1 cellular context compared by ENCODE assay signal in the genomic region with DNA sequence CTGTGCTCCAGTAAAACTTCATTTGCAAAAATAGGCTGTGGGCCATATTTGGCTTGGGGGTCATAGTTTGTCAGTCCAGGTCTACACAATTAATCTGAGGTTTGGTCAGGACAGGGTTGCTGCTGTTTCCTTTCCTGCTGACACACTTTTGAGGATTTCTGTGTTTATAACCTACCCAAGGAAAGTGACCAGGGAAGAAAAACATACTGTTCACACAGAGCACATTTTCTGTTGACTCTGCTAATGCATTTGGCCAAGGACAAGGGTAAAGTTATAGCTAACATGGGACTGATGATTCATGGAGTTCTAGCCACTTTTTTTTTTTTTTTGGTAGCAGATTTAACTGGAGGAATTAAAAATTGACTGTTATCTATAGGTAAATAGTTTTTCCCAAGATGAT.
TF ChIP-seq lines count a peak whose summit lies in the region.

No MANE protein-coding gene starts in this region.

TF ChIP-seq in HepG2, 621 proteins besides CTCF, POLR2A, EP300 and RAD21:
- TF ChIP-seq NFKBIZ (CRISPR knock-in tag; IDR thresholded peaks at IDR 0.05) = no peak
- TF ChIP-seq, protein P1, sequence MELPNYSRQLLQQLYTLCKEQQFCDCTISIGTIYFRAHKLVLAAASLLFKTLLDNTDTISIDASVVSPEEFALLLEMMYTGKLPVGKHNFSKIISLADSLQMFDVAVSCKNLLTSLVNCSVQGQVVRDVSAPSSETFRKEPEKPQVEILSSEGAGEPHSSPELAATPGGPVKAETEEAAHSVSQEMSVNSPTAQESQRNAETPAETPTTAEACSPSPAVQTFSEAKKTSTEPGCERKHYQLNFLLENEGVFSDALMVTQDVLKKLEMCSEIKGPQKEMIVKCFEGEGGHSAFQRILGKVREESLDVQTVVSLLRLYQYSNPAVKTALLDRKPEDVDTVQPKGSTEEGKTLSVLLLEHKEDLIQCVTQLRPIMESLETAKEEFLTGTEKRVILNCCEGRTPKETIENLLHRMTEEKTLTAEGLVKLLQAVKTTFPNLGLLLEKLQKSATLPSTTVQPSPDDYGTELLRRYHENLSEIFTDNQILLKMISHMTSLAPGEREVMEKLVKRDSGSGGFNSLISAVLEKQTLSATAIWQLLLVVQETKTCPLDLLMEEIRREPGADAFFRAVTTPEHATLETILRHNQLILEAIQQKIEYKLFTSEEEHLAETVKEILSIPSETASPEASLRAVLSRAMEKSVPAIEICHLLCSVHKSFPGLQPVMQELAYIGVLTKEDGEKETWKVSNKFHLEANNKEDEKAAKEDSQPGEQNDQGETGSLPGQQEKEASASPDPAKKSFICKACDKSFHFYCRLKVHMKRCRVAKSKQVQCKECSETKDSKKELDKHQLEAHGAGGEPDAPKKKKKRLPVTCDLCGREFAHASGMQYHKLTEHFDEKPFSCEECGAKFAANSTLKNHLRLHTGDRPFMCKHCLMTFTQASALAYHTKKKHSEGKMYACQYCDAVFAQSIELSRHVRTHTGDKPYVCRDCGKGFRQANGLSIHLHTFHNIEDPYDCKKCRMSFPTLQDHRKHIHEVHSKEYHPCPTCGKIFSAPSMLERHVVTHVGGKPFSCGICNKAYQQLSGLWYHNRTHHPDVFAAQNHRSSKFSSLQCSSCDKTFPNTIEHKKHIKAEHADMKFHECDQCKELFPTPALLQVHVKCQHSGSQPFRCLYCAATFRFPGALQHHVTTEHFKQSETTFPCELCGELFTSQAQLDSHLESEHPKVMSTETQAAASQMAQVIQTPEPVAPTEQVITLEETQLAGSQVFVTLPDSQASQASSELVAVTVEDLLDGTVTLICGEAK (IDR thresholded peaks at IDR 0.05) = no peak
- TF ChIP-seq, protein P1 (CRISPR knock-in tag; IDR thresholded peaks at IDR 0.05) = no peak
- no peak for TF ChIP-seq KDM2A (CRISPR knock-in tag; IDR thresholded peaks at IDR 0.05; ENCODE audit: borderline replicate concordance, low read depth)
- TF ChIP-seq U2AF1 (optimal IDR thresholded peaks at IDR 0.05; ENCODE audit: low read depth, low read length) = no peak
- TF ChIP-seq PHF21A (CRISPR knock-in tag; IDR thresholded peaks at IDR 0.05) = no peak
- TF ChIP-seq ZNF75D (CRISPR knock-in tag; IDR thresholded peaks at IDR 0.05; ENCODE audit: borderline replicate concordance) = no peak
- TF ChIP-seq ZNF331 (CRISPR knock-in tag; IDR thresholded peaks at IDR 0.05) = no peak
- no peak for TF ChIP-seq REXO4 (CRISPR knock-in tag; IDR thresholded peaks at IDR 0.05; ENCODE audit: borderline replicate concordance)
- no peak for TF ChIP-seq ZNF724P (CRISPR knock-in tag; IDR thresholded peaks at IDR 0.05; ENCODE audit: borderline replicate concordance)
- no peak for TF ChIP-seq HNRNPLL (IDR thresholded peaks at IDR 0.05; ENCODE audit: low read depth, low read length, poor library complexity, severe bottlenecking)
- TF ChIP-seq, protein P2, sequence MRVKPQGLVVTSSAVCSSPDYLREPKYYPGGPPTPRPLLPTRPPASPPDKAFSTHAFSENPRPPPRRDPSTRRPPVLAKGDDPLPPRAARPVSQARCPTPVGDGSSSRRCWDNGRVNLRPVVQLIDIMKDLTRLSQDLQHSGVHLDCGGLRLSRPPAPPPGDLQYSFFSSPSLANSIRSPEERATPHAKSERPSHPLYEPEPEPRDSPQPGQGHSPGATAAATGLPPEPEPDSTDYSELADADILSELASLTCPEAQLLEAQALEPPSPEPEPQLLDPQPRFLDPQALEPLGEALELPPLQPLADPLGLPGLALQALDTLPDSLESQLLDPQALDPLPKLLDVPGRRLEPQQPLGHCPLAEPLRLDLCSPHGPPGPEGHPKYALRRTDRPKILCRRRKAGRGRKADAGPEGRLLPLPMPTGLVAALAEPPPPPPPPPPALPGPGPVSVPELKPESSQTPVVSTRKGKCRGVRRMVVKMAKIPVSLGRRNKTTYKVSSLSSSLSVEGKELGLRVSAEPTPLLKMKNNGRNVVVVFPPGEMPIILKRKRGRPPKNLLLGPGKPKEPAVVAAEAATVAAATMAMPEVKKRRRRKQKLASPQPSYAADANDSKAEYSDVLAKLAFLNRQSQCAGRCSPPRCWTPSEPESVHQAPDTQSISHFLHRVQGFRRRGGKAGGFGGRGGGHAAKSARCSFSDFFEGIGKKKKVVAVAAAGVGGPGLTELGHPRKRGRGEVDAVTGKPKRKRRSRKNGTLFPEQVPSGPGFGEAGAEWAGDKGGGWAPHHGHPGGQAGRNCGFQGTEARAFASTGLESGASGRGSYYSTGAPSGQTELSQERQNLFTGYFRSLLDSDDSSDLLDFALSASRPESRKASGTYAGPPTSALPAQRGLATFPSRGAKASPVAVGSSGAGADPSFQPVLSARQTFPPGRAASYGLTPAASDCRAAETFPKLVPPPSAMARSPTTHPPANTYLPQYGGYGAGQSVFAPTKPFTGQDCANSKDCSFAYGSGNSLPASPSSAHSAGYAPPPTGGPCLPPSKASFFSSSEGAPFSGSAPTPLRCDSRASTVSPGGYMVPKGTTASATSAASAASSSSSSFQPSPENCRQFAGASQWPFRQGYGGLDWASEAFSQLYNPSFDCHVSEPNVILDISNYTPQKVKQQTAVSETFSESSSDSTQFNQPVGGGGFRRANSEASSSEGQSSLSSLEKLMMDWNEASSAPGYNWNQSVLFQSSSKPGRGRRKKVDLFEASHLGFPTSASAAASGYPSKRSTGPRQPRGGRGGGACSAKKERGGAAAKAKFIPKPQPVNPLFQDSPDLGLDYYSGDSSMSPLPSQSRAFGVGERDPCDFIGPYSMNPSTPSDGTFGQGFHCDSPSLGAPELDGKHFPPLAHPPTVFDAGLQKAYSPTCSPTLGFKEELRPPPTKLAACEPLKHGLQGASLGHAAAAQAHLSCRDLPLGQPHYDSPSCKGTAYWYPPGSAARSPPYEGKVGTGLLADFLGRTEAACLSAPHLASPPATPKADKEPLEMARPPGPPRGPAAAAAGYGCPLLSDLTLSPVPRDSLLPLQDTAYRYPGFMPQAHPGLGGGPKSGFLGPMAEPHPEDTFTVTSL (CRISPR knock-in tag; IDR thresholded peaks at IDR 0.05; ENCODE audit: borderline replicate concordance) = no peak
- TF ChIP-seq ZNF598 (CRISPR knock-in tag; IDR thresholded peaks at IDR 0.05; ENCODE audit: borderline replicate concordance) = no peak
- TF ChIP-seq ZNF432 (CRISPR knock-in tag; IDR thresholded peaks at IDR 0.05; ENCODE audit: borderline replicate concordance) = no peak
- no peak for TF ChIP-seq NCOA1 (CRISPR knock-in tag; IDR thresholded peaks at IDR 0.05)
- no peak for TF ChIP-seq GATAD2A (CRISPR knock-in tag; IDR thresholded peaks at IDR 0.05)
- no peak for TF ChIP-seq ZNF768 (CRISPR knock-in tag; IDR thresholded peaks at IDR 0.05)
- no peak for TF ChIP-seq SRSF1 (optimal IDR thresholded peaks at IDR 0.05; ENCODE audit: low read depth, low read length)
- no peak for TF ChIP-seq ZNF850 (CRISPR knock-in tag; conservative IDR thresholded peaks at IDR 0.05)
- TF ChIP-seq ZBTB38 (CRISPR knock-in tag; IDR thresholded peaks at IDR 0.05) = no peak
- TF ChIP-seq, protein P3, sequence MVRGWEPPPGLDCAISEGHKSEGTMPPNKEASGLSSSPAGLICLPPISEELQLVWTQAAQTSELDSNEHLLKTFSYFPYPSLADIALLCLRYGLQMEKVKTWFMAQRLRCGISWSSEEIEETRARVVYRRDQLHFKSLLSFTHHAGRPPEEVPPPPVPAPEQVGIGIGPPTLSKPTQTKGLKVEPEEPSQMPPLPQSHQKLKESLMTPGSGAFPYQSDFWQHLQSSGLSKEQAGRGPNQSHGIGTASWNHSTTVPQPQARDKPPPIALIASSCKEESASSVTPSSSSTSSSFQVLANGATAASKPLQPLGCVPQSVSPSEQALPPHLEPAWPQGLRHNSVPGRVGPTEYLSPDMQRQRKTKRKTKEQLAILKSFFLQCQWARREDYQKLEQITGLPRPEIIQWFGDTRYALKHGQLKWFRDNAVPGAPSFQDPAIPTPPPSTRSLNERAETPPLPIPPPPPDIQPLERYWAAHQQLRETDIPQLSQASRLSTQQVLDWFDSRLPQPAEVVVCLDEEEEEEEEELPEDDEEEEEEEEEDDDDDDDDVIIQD (CRISPR knock-in tag; IDR thresholded peaks at IDR 0.05; ENCODE audit: low read depth) = no peak
